2 cellular contexts compared by ENCODE assay signal in the genomic region with DNA sequence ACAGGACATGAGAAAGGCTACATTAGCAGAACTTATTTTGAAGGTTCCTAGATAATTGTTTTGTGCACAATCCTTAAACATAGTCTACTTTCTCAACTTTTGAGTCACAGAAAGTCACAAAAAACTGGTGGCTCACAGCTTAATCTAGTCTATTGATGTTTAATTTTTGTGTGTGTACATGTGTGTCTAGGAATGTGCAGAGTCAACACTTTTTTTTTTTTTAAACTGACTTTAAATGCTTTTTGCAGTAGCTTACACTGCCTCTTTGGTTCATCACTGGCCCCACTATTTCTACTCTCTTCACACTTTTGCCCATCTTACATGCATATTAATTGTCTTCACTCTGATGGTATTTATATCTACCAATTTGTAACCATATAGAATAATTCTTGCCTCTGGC.
TF ChIP-seq lines count a peak whose summit lies in the region.

No MANE protein-coding gene starts in this region.

TF ChIP-seq in HepG2, 621 proteins besides CTCF, POLR2A, EP300 and RAD21 (continued from another document):
- TF ChIP-seq, protein P1, sequence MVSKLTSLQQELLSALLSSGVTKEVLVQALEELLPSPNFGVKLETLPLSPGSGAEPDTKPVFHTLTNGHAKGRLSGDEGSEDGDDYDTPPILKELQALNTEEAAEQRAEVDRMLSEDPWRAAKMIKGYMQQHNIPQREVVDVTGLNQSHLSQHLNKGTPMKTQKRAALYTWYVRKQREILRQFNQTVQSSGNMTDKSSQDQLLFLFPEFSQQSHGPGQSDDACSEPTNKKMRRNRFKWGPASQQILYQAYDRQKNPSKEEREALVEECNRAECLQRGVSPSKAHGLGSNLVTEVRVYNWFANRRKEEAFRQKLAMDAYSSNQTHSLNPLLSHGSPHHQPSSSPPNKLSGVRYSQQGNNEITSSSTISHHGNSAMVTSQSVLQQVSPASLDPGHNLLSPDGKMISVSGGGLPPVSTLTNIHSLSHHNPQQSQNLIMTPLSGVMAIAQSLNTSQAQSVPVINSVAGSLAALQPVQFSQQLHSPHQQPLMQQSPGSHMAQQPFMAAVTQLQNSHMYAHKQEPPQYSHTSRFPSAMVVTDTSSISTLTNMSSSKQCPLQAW (CRISPR knock-in tag; IDR thresholded peaks at IDR 0.05) = no peak
- TF ChIP-seq MAFK (conservative IDR thresholded peaks at IDR 0.05 in 1 of 2, IDR thresholded peaks at IDR 0.05 in 1 of 2; ENCODE audit: low read length in 2 of 2) (peak; percentile 63 to 85; a peak in 3 of 4 replicates), ADNP (CRISPR knock-in tag; IDR thresholded peaks at IDR 0.05) (no peak), MAFF (IDR thresholded peaks at IDR 0.05; ENCODE audit: low read depth, low read length) (peak; percentile 70)

TF ChIP-seq in SK-N-SH, 30 proteins besides CTCF, POLR2A, EP300 and RAD21 (continued from another document):
- TF ChIP-seq, protein P2, sequence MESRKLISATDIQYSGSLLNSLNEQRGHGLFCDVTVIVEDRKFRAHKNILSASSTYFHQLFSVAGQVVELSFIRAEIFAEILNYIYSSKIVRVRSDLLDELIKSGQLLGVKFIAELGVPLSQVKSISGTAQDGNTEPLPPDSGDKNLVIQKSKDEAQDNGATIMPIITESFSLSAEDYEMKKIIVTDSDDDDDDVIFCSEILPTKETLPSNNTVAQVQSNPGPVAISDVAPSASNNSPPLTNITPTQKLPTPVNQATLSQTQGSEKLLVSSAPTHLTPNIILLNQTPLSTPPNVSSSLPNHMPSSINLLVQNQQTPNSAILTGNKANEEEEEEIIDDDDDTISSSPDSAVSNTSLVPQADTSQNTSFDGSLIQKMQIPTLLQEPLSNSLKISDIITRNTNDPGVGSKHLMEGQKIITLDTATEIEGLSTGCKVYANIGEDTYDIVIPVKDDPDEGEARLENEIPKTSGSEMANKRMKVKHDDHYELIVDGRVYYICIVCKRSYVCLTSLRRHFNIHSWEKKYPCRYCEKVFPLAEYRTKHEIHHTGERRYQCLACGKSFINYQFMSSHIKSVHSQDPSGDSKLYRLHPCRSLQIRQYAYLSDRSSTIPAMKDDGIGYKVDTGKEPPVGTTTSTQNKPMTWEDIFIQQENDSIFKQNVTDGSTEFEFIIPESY (IDR thresholded peaks at IDR 0.05; ENCODE audit: borderline replicate concordance, low read depth) = no peak
- TF ChIP-seq RCOR1 (IDR thresholded peaks at IDR 0.05; ENCODE audit: low read length) = no peak
- TF ChIP-seq, protein P3, sequence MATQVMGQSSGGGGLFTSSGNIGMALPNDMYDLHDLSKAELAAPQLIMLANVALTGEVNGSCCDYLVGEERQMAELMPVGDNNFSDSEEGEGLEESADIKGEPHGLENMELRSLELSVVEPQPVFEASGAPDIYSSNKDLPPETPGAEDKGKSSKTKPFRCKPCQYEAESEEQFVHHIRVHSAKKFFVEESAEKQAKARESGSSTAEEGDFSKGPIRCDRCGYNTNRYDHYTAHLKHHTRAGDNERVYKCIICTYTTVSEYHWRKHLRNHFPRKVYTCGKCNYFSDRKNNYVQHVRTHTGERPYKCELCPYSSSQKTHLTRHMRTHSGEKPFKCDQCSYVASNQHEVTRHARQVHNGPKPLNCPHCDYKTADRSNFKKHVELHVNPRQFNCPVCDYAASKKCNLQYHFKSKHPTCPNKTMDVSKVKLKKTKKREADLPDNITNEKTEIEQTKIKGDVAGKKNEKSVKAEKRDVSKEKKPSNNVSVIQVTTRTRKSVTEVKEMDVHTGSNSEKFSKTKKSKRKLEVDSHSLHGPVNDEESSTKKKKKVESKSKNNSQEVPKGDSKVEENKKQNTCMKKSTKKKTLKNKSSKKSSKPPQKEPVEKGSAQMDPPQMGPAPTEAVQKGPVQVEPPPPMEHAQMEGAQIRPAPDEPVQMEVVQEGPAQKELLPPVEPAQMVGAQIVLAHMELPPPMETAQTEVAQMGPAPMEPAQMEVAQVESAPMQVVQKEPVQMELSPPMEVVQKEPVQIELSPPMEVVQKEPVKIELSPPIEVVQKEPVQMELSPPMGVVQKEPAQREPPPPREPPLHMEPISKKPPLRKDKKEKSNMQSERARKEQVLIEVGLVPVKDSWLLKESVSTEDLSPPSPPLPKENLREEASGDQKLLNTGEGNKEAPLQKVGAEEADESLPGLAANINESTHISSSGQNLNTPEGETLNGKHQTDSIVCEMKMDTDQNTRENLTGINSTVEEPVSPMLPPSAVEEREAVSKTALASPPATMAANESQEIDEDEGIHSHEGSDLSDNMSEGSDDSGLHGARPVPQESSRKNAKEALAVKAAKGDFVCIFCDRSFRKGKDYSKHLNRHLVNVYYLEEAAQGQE (IDR thresholded peaks at IDR 0.05; ENCODE audit: low read depth, low read length) = no peak
- TF ChIP-seq, protein P4, sequence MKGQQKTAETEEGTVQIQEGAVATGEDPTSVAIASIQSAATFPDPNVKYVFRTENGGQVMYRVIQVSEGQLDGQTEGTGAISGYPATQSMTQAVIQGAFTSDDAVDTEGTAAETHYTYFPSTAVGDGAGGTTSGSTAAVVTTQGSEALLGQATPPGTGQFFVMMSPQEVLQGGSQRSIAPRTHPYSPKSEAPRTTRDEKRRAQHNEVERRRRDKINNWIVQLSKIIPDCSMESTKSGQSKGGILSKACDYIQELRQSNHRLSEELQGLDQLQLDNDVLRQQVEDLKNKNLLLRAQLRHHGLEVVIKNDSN (IDR thresholded peaks at IDR 0.05; ENCODE audit: borderline replicate concordance, low read depth) = no peak
- TF ChIP-seq, protein P5, sequence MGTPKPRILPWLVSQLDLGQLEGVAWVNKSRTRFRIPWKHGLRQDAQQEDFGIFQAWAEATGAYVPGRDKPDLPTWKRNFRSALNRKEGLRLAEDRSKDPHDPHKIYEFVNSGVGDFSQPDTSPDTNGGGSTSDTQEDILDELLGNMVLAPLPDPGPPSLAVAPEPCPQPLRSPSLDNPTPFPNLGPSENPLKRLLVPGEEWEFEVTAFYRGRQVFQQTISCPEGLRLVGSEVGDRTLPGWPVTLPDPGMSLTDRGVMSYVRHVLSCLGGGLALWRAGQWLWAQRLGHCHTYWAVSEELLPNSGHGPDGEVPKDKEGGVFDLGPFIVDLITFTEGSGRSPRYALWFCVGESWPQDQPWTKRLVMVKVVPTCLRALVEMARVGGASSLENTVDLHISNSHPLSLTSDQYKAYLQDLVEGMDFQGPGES (IDR thresholded peaks at IDR 0.05; ENCODE audit: low read depth, low read length) = no peak
- no peak for TF ChIP-seq RFX5 (IDR thresholded peaks at IDR 0.05; ENCODE audit: low read length)
- no peak for TF ChIP-seq TCF12 (IDR thresholded peaks at IDR 0.05)
- TF ChIP-seq ELF1 (IDR thresholded peaks at IDR 0.05) = no peak
- no peak for TF ChIP-seq NRF1 (IDR thresholded peaks at IDR 0.05; ENCODE audit: low read depth, low read length)
- TF ChIP-seq YY1 (IDR thresholded peaks at IDR 0.05; ENCODE audit: low read depth) = no peak
- TF ChIP-seq GABPA (IDR thresholded peaks at IDR 0.05; ENCODE audit: low read depth) = no peak
- no peak for TF ChIP-seq FOSL2 (IDR thresholded peaks at IDR 0.05; ENCODE audit: borderline replicate concordance, low read depth)
- no peak for TF ChIP-seq FOXM1 (IDR thresholded peaks at IDR 0.05; ENCODE audit: low read depth)
- TF ChIP-seq SIN3A (IDR thresholded peaks at IDR 0.05; ENCODE audit: borderline replicate concordance, low read depth, low read length) = no peak
- TF ChIP-seq FOXJ3 (CRISPR knock-in tag; IDR thresholded peaks at IDR 0.05) = no peak
- no peak for TF ChIP-seq JUND (IDR thresholded peaks at IDR 0.05)
- no peak for TF ChIP-seq EZH2phosphoT487 (IDR thresholded peaks at IDR 0.05; ENCODE audit: borderline replicate concordance, low read depth)
- no peak for TF ChIP-seq TEAD4 (IDR thresholded peaks at IDR 0.05; ENCODE audit: borderline replicate concordance, insufficient read depth)
